2 cellular contexts compared by ENCODE assay signal in the genomic region with DNA sequence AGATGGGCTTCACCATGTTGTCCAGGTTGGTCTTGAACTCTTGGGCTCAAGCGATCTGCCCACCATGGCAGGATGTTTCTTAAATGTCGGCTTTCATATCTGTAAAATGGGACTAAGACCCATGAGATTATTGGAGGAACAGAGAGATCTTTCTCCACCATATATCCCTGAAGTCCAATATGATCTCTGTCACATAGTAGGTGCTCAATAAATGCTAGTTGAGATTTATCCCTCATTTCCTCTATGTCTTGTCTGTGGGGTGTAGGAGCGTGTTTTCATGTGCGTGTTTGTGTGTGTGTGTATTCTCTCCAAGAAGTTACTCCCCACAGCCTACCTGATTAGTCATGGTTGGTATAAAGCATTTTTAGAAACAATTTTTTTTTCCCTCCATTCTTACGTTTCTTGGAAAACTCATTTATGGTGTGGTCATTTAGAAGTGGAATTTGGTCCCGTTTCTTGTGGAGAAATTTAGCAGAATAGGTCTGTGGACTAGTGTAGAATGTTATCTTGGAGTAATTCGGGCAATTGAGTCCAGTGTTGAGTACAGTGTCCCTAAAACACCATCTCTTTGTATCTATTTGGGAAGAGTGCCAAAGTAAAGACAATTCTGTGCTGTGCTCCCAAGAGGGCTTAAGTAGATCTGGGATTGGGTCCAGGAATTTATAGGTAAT.
A peak's percentile ranks its signal among the peaks of the same experiment; 100 is the strongest.
TF ChIP-seq lines count a peak whose summit lies in the region.

No MANE protein-coding gene starts in this region.

TF ChIP-seq in IMR-90, 13 proteins besides CTCF, POLR2A, EP300 and RAD21:
- TF ChIP-seq MXI1 (IDR thresholded peaks at IDR 0.05; ENCODE audit: borderline replicate concordance, low read depth, low read length) (no peak), RFX5 (IDR thresholded peaks at IDR 0.05; ENCODE audit: low read depth, low read length) (no peak), CEBPB (IDR thresholded peaks at IDR 0.05; ENCODE audit: low read depth, low read length) (no peak), CHD1 (IDR thresholded peaks at IDR 0.05; ENCODE audit: low read depth, low read length) (no peak), FOS (IDR thresholded peaks at IDR 0.05; ENCODE audit: low read depth, low read length) (no peak), NFE2L2 (IDR thresholded peaks at IDR 0.05; ENCODE audit: low read depth, low read length) (no peak), RCOR1 (IDR thresholded peaks at IDR 0.05; ENCODE audit: insufficient replicate concordance, low read length) (no peak), BHLHE40 (IDR thresholded peaks at IDR 0.05; ENCODE audit: low read depth, low read length) (no peak), MAZ (IDR thresholded peaks at IDR 0.05; ENCODE audit: borderline replicate concordance, low read depth, low read length) (no peak), MAFK (IDR thresholded peaks at IDR 0.05; ENCODE audit: low read depth, low read length) (no peak), SMC3 (IDR thresholded peaks at IDR 0.05; ENCODE audit: low read depth, low read length) (no peak)
- TF ChIP-seq, protein P1, sequence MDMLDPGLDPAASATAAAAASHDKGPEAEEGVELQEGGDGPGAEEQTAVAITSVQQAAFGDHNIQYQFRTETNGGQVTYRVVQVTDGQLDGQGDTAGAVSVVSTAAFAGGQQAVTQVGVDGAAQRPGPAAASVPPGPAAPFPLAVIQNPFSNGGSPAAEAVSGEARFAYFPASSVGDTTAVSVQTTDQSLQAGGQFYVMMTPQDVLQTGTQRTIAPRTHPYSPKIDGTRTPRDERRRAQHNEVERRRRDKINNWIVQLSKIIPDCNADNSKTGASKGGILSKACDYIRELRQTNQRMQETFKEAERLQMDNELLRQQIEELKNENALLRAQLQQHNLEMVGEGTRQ (IDR thresholded peaks at IDR 0.05; ENCODE audit: low read depth, low read length) = no peak
- TF ChIP-seq, protein P2, sequence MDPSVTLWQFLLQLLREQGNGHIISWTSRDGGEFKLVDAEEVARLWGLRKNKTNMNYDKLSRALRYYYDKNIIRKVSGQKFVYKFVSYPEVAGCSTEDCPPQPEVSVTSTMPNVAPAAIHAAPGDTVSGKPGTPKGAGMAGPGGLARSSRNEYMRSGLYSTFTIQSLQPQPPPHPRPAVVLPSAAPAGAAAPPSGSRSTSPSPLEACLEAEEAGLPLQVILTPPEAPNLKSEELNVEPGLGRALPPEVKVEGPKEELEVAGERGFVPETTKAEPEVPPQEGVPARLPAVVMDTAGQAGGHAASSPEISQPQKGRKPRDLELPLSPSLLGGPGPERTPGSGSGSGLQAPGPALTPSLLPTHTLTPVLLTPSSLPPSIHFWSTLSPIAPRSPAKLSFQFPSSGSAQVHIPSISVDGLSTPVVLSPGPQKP (IDR thresholded peaks at IDR 0.05; ENCODE audit: borderline replicate concordance, low read depth, low read length) = no peak

TF ChIP-seq in HepG2, 621 proteins besides CTCF, POLR2A, EP300 and RAD21:
- no peak for TF ChIP-seq RCOR2 (CRISPR knock-in tag; IDR thresholded peaks at IDR 0.05)
- no peak for TF ChIP-seq SETDB1 (CRISPR knock-in tag; IDR thresholded peaks at IDR 0.05; ENCODE audit: borderline replicate concordance)
- TF ChIP-seq SMYD3 (CRISPR knock-in tag; IDR thresholded peaks at IDR 0.05) = no peak
- TF ChIP-seq ZKSCAN1 (IDR thresholded peaks at IDR 0.05; ENCODE audit: low read length) = peak; percentile 53; the same call in 1 of the 2 replicates
- peak; percentile 18; the same call in 1 of the 2 replicates for TF ChIP-seq GATAD2A (CRISPR knock-in tag; IDR thresholded peaks at IDR 0.05)
- TF ChIP-seq CHD4 (IDR thresholded peaks at IDR 0.05; ENCODE audit: borderline replicate concordance, low read length) = peak; percentile 78; the same call in 1 of the 2 replicates
- TF ChIP-seq NFIC (IDR thresholded peaks at IDR 0.05; ENCODE audit: low read length) = 0 out of 2 replicates have a peak, but pooled peaks have one; percentile 29
- no peak for TF ChIP-seq ZSCAN29 (CRISPR knock-in tag; conservative IDR thresholded peaks at IDR 0.05)
- no peak for TF ChIP-seq SOX13 (IDR thresholded peaks at IDR 0.05)
- TF ChIP-seq SOX13 (CRISPR knock-in tag; conservative IDR thresholded peaks at IDR 0.05 in 1 of 2, IDR thresholded peaks at IDR 0.05 in 1 of 2) = peak in 1 of 2 experiments; percentile 42; a peak in 2 of 4 replicates
- TF ChIP-seq, protein P3, sequence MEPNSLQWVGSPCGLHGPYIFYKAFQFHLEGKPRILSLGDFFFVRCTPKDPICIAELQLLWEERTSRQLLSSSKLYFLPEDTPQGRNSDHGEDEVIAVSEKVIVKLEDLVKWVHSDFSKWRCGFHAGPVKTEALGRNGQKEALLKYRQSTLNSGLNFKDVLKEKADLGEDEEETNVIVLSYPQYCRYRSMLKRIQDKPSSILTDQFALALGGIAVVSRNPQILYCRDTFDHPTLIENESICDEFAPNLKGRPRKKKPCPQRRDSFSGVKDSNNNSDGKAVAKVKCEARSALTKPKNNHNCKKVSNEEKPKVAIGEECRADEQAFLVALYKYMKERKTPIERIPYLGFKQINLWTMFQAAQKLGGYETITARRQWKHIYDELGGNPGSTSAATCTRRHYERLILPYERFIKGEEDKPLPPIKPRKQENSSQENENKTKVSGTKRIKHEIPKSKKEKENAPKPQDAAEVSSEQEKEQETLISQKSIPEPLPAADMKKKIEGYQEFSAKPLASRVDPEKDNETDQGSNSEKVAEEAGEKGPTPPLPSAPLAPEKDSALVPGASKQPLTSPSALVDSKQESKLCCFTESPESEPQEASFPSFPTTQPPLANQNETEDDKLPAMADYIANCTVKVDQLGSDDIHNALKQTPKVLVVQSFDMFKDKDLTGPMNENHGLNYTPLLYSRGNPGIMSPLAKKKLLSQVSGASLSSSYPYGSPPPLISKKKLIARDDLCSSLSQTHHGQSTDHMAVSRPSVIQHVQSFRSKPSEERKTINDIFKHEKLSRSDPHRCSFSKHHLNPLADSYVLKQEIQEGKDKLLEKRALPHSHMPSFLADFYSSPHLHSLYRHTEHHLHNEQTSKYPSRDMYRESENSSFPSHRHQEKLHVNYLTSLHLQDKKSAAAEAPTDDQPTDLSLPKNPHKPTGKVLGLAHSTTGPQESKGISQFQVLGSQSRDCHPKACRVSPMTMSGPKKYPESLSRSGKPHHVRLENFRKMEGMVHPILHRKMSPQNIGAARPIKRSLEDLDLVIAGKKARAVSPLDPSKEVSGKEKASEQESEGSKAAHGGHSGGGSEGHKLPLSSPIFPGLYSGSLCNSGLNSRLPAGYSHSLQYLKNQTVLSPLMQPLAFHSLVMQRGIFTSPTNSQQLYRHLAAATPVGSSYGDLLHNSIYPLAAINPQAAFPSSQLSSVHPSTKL (CRISPR knock-in tag; IDR thresholded peaks at IDR 0.05) = peak; percentile 31; the same call in 1 of the 2 replicates
- TF ChIP-seq ZNF644 (CRISPR knock-in tag; IDR thresholded peaks at IDR 0.05; ENCODE audit: low read depth) = peak; percentile 20; the same call in 1 of the 2 replicates
- TF ChIP-seq BCL6 (CRISPR knock-in tag; IDR thresholded peaks at IDR 0.05) = 0 out of 2 replicates have a peak, but pooled peaks have one; percentile 22
- no peak for TF ChIP-seq HNRNPUL1 (IDR thresholded peaks at IDR 0.05; ENCODE audit: low read depth, low read length)
- no peak for TF ChIP-seq CREB1 (IDR thresholded peaks at IDR 0.05)
- TF ChIP-seq CREB1 (CRISPR knock-in tag; IDR thresholded peaks at IDR 0.05) = no peak
- TF ChIP-seq ZNF263 (CRISPR knock-in tag; IDR thresholded peaks at IDR 0.05) = peak; percentile 64; the same call in 1 of the 2 replicates
- TF ChIP-seq MBNL3 (CRISPR knock-in tag; conservative IDR thresholded peaks at IDR 0.05) = no peak
- TF ChIP-seq SUZ12 (IDR thresholded peaks at IDR 0.05; ENCODE audit: low read depth, low read length) = no peak
- no peak for TF ChIP-seq NRL (CRISPR knock-in tag; IDR thresholded peaks at IDR 0.05; ENCODE audit: borderline replicate concordance)
- TF ChIP-seq, protein P4, sequence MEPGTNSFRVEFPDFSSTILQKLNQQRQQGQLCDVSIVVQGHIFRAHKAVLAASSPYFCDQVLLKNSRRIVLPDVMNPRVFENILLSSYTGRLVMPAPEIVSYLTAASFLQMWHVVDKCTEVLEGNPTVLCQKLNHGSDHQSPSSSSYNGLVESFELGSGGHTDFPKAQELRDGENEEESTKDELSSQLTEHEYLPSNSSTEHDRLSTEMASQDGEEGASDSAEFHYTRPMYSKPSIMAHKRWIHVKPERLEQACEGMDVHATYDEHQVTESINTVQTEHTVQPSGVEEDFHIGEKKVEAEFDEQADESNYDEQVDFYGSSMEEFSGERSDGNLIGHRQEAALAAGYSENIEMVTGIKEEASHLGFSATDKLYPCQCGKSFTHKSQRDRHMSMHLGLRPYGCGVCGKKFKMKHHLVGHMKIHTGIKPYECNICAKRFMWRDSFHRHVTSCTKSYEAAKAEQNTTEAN (CRISPR knock-in tag; conservative IDR thresholded peaks at IDR 0.05) = no peak
- no peak for TF ChIP-seq ZNF614 (CRISPR knock-in tag; IDR thresholded peaks at IDR 0.05; ENCODE audit: borderline replicate concordance)
- TF ChIP-seq, protein P5, sequence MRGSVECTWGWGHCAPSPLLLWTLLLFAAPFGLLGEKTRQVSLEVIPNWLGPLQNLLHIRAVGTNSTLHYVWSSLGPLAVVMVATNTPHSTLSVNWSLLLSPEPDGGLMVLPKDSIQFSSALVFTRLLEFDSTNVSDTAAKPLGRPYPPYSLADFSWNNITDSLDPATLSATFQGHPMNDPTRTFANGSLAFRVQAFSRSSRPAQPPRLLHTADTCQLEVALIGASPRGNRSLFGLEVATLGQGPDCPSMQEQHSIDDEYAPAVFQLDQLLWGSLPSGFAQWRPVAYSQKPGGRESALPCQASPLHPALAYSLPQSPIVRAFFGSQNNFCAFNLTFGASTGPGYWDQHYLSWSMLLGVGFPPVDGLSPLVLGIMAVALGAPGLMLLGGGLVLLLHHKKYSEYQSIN (CRISPR knock-in tag; IDR thresholded peaks at IDR 0.05; ENCODE audit: borderline replicate concordance) = no peak
- TF ChIP-seq, protein P6, sequence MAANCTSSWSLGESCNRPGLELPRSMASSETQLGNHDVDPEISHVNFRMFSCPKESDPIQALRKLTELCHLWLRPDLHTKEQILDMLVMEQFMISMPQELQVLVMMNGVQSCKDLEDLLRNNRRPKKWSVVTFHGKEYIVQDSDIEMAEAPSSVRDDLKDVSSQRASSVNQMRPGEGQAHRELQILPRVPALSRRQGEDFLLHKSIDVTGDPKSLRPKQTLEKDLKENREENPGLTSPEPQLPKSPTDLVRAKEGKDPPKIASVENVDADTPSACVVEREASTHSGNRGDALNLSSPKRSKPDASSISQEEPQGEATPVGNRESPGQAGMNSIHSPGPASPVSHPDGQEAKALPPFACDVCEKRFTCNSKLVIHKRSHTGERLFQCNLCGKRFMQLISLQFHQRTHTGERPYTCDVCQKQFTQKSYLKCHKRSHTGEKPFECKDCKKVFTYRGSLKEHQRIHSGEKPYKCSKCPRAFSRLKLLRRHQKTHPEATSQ (CRISPR knock-in tag; IDR thresholded peaks at IDR 0.05; ENCODE audit: borderline replicate concordance) = no peak
